Comparison of ENCODE assay signal across 32 cellular contexts in the genomic region with DNA sequence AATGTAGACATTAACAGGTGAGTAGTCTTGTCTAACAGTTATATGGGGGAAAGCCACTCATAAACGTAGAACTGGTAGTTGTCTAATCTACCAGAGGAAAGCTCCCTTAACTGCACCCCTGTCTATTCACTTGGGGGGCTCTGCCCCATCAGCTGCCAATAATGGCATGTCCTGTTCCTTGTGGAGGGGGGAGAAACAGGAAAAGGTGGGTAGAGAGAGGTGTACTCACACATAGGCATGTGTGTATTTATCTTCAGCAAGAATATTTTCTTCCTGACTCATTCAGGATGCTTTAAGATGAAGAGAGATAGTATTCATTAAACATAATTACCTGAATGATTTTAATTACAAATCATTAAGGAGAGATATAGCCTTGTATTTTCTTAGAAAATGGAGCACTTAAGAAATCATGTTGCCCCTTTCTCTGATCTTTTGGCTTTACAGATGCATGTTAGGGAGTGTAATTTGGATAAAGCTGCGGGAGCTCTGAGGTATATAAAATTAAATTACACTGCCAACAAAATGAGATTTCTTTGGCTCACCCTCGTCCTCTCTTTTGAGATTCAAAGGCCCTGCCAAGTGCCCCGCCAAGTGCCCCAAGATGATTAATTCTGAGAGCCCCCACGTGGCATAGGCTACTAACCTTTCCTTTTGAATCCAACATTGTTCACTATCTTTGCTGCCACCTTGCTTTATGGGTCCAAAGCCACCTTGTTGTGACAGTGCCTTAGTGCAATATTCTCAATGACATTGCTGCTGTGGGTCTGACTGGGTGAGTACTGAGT.
DNase-seq lines count a peak whose midpoint lies in the region; ATAC-seq, FAIRE-seq and TF ChIP-seq lines count a peak whose summit lies in the region.
"Had no signal": no experiment of that assay in that cellular context is flagged by ENCODE, and none has a peak within 500 bp of the region (broad histone marks: within the 10 kb centered on the region; RNA-seq: fewer than 3 reads in every experiment).

No MANE protein-coding gene starts in this region.

- no peak for FAIRE-seq in H54 (lab: Jason Lieb, UNC)
- FAIRE-seq: H1 had no signal

- no peaks in the 10 kb centered on the region for H3K9me3 Mint-ChIP-seq in MCF 10A (ENCODE audit: unreplicated experiment)
- H3K9me3 Mint-ChIP-seq: activated naive CD4-positive, alpha-beta T cell treated with anti-CD3 and anti-CD28 coated beads, Interleukin-2, amount 50 U/mL, for 24 hours had no signal

- H3K4me3 Mint-ChIP-seq in MCF 10A (ENCODE audit: unreplicated experiment) = no peak overlapping the region
- H3K4me3 Mint-ChIP-seq: activated CD4-positive, alpha-beta T cell treated with anti-CD3 and anti-CD28 coated beads, Interleukin-2, amount 10 ng/mL, durations not matched to agents 24 days and 14 days; activated naive CD4-positive, alpha-beta T cell treated with anti-CD3 and anti-CD28 coated beads, Interleukin-2, amount 50 U/mL, for 24 hours; CD14-positive monocyte; naive thymus-derived CD8-positive, alpha-beta T cell; stimulated activated naive B cell treated with anti-CD40 and anti-IgM and Interleukin-4, amounts not matched to agents 10 μg/mL and 1 μg/mL and 100 μg/mL, for 72 hours; WTC11 had no signal

- no TSS peak for BruUV-seq in MCF 10A (replicated peaks; lab: Mats Ljungman, UMichigan)

- TF ChIP-seq POLR2A in breast epithelium (IDR thresholded peaks at IDR 0.05) = no peak
- TF ChIP-seq POLR2A in H54 (IDR thresholded peaks at IDR 0.05; ENCODE audit: low read depth, low read length) = no peak

- H3K9me3 ChIP-seq in breast epithelium (no peaks in the 10 kb centered on the region), hepatocyte (ENCODE audit: low read depth) (no peaks in the 10 kb centered on the region)
- H3K9me3 ChIP-seq: colonic mucosa, SJCRH30, upper lobe of right lung had no signal

- no peaks in the 10 kb centered on the region for H3K27me3 Mint-ChIP-seq in MCF 10A (ENCODE audit: insufficient read depth, unreplicated experiment)
- H3K27me3 Mint-ChIP-seq: activated CD4-positive, alpha-beta T cell treated with anti-CD3 and anti-CD28 coated beads, Interleukin-2, amount 10 ng/mL, durations not matched to agents 24 days and 14 days; activated naive CD4-positive, alpha-beta T cell treated with anti-CD3 and anti-CD28 coated beads, Interleukin-2, amount 50 U/mL, for 24 hours; stimulated activated naive B cell treated with anti-CD40 and anti-IgM and Interleukin-4, amounts not matched to agents 10 μg/mL and 1 μg/mL and 100 μg/mL, for 72 hours had no signal

- H3K36me3 ChIP-seq in breast epithelium (no peaks in the 10 kb centered on the region), hepatocyte (replicated peaks; ENCODE audit: insufficient read depth, low read depth) (no peaks in the 10 kb centered on the region)
- H3K36me3 ChIP-seq: colonic mucosa, SJCRH30, upper lobe of right lung had no signal

- H3K27ac Mint-ChIP-seq in MCF 10A (ENCODE audit: low read depth, unreplicated experiment) = peak overlapping the region; percentile 40
- H3K27ac Mint-ChIP-seq: activated CD4-positive, alpha-beta T cell treated with anti-CD3 and anti-CD28 coated beads, Interleukin-2, amount 10 ng/mL, durations not matched to agents 24 days and 14 days; activated naive CD4-positive, alpha-beta T cell treated with anti-CD3 and anti-CD28 coated beads, Interleukin-2, amount 50 U/mL, for 24 hours; CD14-positive monocyte; naive thymus-derived CD8-positive, alpha-beta T cell; stimulated activated naive B cell treated with anti-CD40 and anti-IgM and Interleukin-4, amounts not matched to agents 10 μg/mL and 1 μg/mL and 100 μg/mL, for 72 hours; WTC11 had no signal

- H3K9me2 ChIP-seq in hepatocyte (replicated peaks; ENCODE audit: insufficient read depth) = no peaks in the 10 kb centered on the region

- intact Hi-C loops in MCF 10A (cut with micrococcal nuclease) = no loop called here
- intact Hi-C loops in breast epithelium (cut with DNase I; ENCODE audit: low total_unique reads) = loop anchor here (1.0 kb wide), 1 partner anchor 28 kb away; no protein-coding TSS in a partner anchor

- WGBS in hepatocyte (ENCODE audit: low lambda C conversion rate, missing lambda C conversion rate) = 65% methylated on average over 5 of the region's 5 CpGs

- peaks cover 15% of the 10 kb centered on the region for H3K4me1 Mint-ChIP-seq in MCF 10A (ENCODE audit: insufficient read depth, unreplicated experiment)
- H3K4me1 Mint-ChIP-seq: activated CD4-positive, alpha-beta T cell treated with anti-CD3 and anti-CD28 coated beads, Interleukin-2, amount 10 ng/mL, durations not matched to agents 24 days and 14 days; activated naive CD4-positive, alpha-beta T cell treated with anti-CD3 and anti-CD28 coated beads, Interleukin-2, amount 50 U/mL, for 24 hours; CD14-positive monocyte; naive thymus-derived CD8-positive, alpha-beta T cell; stimulated activated naive B cell treated with anti-CD40 and anti-IgM and Interleukin-4, amounts not matched to agents 10 μg/mL and 1 μg/mL and 100 μg/mL, for 72 hours; WTC11 had no signal

- CTCF ChIA-PET in MCF 10A (lab: Yijun Ruan, JAX) = interaction anchor here (0.5 to 1.6 kb wide), 6 partner anchors 10 to 614 kb away, joined by 3 to 5 read pairs (median 3); no protein-coding TSS in a partner anchor

- H3K4me3 ChIP-seq in breast epithelium = no peak overlapping the region
- H3K4me3 ChIP-seq in hepatocyte = no peak overlapping the region
- H3K4me3 ChIP-seq: colonic mucosa, SJCRH30, skin epidermis, upper lobe of right lung had no signal

- no peak overlapping the region for H2AFZ ChIP-seq in hepatocyte

- POLR2A ChIA-PET in MCF 10A (lab: Yijun Ruan, JAX) = no interaction called here

- DNase-seq in MCF 10A (ENCODE audit: unreplicated experiment) = peak; percentile 23
- no peak for DNase-seq in breast epithelium (ENCODE audit: low spot score in 2 of 2)
- DNase-seq in hepatocyte (ENCODE audit: low spot score) = no peak
- no peak for DNase-seq in NOMO-1 (lab: John Stamatoyannopoulos, UW; ENCODE audit: unreplicated experiment in 2 of 2)
- DNase-seq in stimulated activated CD4-positive, alpha-beta T cell treated with anti-CD3 and anti-CD28 coated beads, Interleukin-12 subunit alpha, Interleukin-12 subunit beta, amount 100 ng/mL, for 4 hours = no peak
- no peak for DNase-seq in H54 (ENCODE audit: insufficient read length, low spot score)
- DNase-seq: activated CD4-positive, alpha-beta T cell treated with anti-CD3 and anti-CD28 coated beads, Interleukin-2, amount 10 ng/mL, durations not matched to agents 24 days and 14 days; activated CD8-positive, alpha-beta memory T cell treated with anti-CD3 and anti-CD28 coated beads for 24 hours; amniotic stem cell; colonic mucosa; DMS79 treated with DMSO at 0.1 percent for 48 hours; effector CD8-positive, alpha-beta T cell; erythroblast; GF-D8; islet precursor cell; KG1; naive thymus-derived CD8-positive, alpha-beta T cell; NCI-H1417; NCI-H2029; NCI-H526 treated with DMSO at 0.1 percent for 48 hours; SJCRH30; stimulated activated naive B cell treated with anti-CD40 and anti-IgM and Interleukin-4, amounts not matched to agents 10 μg/mL and 1 μg/mL and 100 μg/mL, for 72 hours; T-helper 1 cell; upper lobe of right lung had no signal

- no peaks in the 10 kb centered on the region for H3K79me2 ChIP-seq in hepatocyte

- H3K4me1 ChIP-seq in breast epithelium = no peaks in the 10 kb centered on the region
- H3K4me1 ChIP-seq in hepatocyte (ENCODE audit: insufficient read depth) = peaks cover 4% of the 10 kb centered on the region
- H3K4me1 ChIP-seq: colonic mucosa, SJCRH30, upper lobe of right lung had no signal

- H3K27me3 ChIP-seq in breast epithelium (no peaks in the 10 kb centered on the region), hepatocyte (no peaks in the 10 kb centered on the region)
- H3K27me3 ChIP-seq: colonic mucosa, SJCRH30, upper lobe of right lung had no signal

- ATAC-seq in SK-N-SH treated with all-trans-retinoic acid at 6 μM for 48 hours (peak; percentile 52), HG03159 (IDR thresholded peaks at IDR 0.05; ENCODE audit: unreplicated experiment) (no peak)
- ATAC-seq: naive thymus-derived CD8-positive, alpha-beta T cell; stimulated activated naive B cell treated with anti-CD40 and anti-IgM and Interleukin-4, amounts not matched to agents 10 μg/mL and 1 μg/mL and 100 μg/mL, for 72 hours; upper lobe of right lung; WTC11 had no signal

- H4K20me1 ChIP-seq in hepatocyte (ENCODE audit: insufficient read depth, poor library complexity, severe bottlenecking) = no peaks in the 10 kb centered on the region

- H3K27ac ChIP-seq in breast epithelium (no peak overlapping the region), hepatocyte (peak overlapping the region; percentile 38)
- H3K27ac ChIP-seq: 22Rv1, colonic mucosa, SJCRH30, upper lobe of right lung had no signal

- TF ChIP-seq CTCF in MCF 10A (IDR thresholded peaks at IDR 0.05; ENCODE audit: unreplicated experiment) (no peak), breast epithelium (IDR thresholded peaks at IDR 0.05) (no peak), hepatocyte (IDR thresholded peaks at IDR 0.05; ENCODE audit: poor library complexity) (no peak)

- no peak overlapping the region for H3K4me2 ChIP-seq in hepatocyte

- no peaks in the 10 kb centered on the region for H3K36me3 Mint-ChIP-seq in MCF 10A (ENCODE audit: insufficient read depth, unreplicated experiment)
- H3K36me3 Mint-ChIP-seq: activated naive CD4-positive, alpha-beta T cell treated with anti-CD3 and anti-CD28 coated beads, Interleukin-2, amount 50 U/mL, for 24 hours; CD14-positive monocyte; naive thymus-derived CD8-positive, alpha-beta T cell; stimulated activated naive B cell treated with anti-CD40 and anti-IgM and Interleukin-4, amounts not matched to agents 10 μg/mL and 1 μg/mL and 100 μg/mL, for 72 hours; WTC11 had no signal

TF ChIP-seq in SK-N-SH treated with all-trans-retinoic acid at 6 μM for 48 hours, 23 proteins besides CTCF, POLR2A, EP300 and RAD21 (continues in another document):
- TF ChIP-seq, protein P1, sequence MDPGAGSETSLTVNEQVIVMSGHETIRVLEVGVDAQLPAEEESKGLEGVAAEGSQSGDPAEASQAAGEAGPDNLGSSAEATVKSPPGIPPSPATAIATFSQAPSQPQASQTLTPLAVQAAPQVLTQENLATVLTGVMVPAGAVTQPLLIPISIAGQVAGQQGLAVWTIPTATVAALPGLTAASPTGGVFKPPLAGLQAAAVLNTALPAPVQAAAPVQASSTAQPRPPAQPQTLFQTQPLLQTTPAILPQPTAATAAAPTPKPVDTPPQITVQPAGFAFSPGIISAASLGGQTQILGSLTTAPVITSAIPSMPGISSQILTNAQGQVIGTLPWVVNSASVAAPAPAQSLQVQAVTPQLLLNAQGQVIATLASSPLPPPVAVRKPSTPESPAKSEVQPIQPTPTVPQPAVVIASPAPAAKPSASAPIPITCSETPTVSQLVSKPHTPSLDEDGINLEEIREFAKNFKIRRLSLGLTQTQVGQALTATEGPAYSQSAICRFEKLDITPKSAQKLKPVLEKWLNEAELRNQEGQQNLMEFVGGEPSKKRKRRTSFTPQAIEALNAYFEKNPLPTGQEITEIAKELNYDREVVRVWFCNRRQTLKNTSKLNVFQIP (CRISPR knock-in tag; IDR thresholded peaks at IDR 0.05; ENCODE audit: borderline replicate concordance, low read depth) = no peak
- TF ChIP-seq OSR1 (CRISPR knock-in tag; IDR thresholded peaks at IDR 0.05) = no peak
